29 cellular contexts compared by ENCODE assay signal in the genomic region with DNA sequence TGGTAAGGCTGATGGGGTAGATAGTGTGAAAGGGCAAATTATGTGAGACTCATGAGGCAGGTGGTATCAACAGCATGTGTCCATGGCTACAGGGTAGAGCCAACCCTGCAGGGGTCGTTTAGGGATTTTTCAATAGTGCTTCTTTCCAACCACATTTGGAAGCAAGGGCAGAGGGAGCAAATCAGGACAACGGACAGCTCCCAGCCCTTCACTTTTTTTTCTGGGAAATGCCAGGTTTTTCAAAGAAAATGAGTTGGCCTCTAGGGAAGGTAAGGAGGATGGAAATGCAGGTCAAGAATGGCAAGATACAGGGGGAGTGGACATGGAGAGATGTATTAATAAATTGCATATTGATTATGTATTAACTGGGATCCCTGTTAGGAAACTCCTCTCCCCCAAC. TPM values are rescaled to one million over a fixed set of nuclear protein-coding genes. Genes with fewer than 3 reads are reported as not detected.
DNase-seq lines count a peak whose midpoint lies in the region; ATAC-seq and TF ChIP-seq lines count a peak whose summit lies in the region.
"Had no signal": no experiment of that assay in that cellular context is flagged by ENCODE, and none has a peak within 500 bp of the region (broad histone marks: within the 10 kb centered on the region; RNA-seq: fewer than 3 reads in every experiment).

No MANE protein-coding gene starts in this region.

- H3K36me3 ChIP-seq in A673 (ENCODE audit: insufficient read depth, low read length, poor library complexity, severe bottlenecking) (no peaks in the 10 kb centered on the region), HCT116 (ENCODE audit: control insufficient read depth in 1 of 2, insufficient read depth in 2 of 2, low read length in 2 of 2) (no peaks in the 10 kb centered on the region), adipocyte (ENCODE audit: control insufficient read depth, insufficient read depth, low read length, severe bottlenecking) (no peaks in the 10 kb centered on the region), BE2C (no peaks in the 10 kb centered on the region)
- H3K36me3 ChIP-seq: gastrocnemius medialis, thoracic aorta had no signal

- H3K9ac ChIP-seq in HCT116 (ENCODE audit: low read length) (no peak overlapping the region), adipocyte (ENCODE audit: low read length) (no peak overlapping the region)

- RAD21 ChIA-PET in HCT116 (lab: Charles Lee; ENCODE audit: low non-redundant PET in 1 of 2, low total read pairs in 2 of 2, uncharacterized antibody in 2 of 2, unreplicated experiment in 2 of 2), result no interaction called here

- TF ChIP-seq CTCF in A673 (conservative IDR thresholded peaks at IDR 0.05; ENCODE audit: low read depth, low read length) (no peak), HCT116 (IDR thresholded peaks at IDR 0.05 in 2 of 3, conservative IDR thresholded peaks at IDR 0.05 in 1 of 3; ENCODE audit: borderline replicate concordance in 1 of 3, insufficient read depth in 1 of 3, low read depth in 2 of 3, low read length in 2 of 3) (no peak), BE2C (IDR thresholded peaks at IDR 0.05; ENCODE audit: low read depth, low read length) (no peak)

- ATAC-seq in HCT116, result no peak
- ATAC-seq in HG02678 (IDR thresholded peaks at IDR 0.05; ENCODE audit: unreplicated experiment), result no peak
- ATAC-seq in HG03139 (IDR thresholded peaks at IDR 0.05; ENCODE audit: unreplicated experiment), result no peak
- ATAC-seq: gastrocnemius medialis, left cardiac atrium, natural killer cell, PC-3, psoas muscle had no signal

- H3K27me3 ChIP-seq in A673 (replicated peaks; ENCODE audit: insufficient read depth, low read depth, low read length, poor library complexity) (no peaks in the 10 kb centered on the region), HCT116 (ENCODE audit: insufficient read depth, low read length) (peaks cover 34% of the 10 kb centered on the region), adipocyte (replicated peaks; ENCODE audit: control insufficient read depth, insufficient read depth, low read length) (no peaks in the 10 kb centered on the region), BE2C (no peaks in the 10 kb centered on the region; the same call in 1 of the 2 replicates)
- H3K27me3 ChIP-seq: gastrocnemius medialis had no signal

- no peak for TF ChIP-seq POLR2A in HCT116 (IDR thresholded peaks at IDR 0.05; ENCODE audit: borderline replicate concordance, extremely low read depth, insufficient read depth, insufficient read length)

- POLR2A ChIA-PET in A673 (lab: Charles Lee; ENCODE audit: low non-redundant PET) (no interaction called here), HCT116 (lab: Charles Lee) (no interaction called here)

- no peak overlapping the region for H3K27ac ChIP-seq in A673 (ENCODE audit: low read depth, low read length, poor library complexity, severe bottlenecking)
- no peak overlapping the region for H3K27ac ChIP-seq in HCT116 (ENCODE audit: low read depth, low read length)
- H3K27ac ChIP-seq: gastrocnemius medialis, psoas muscle, skin epidermis, thoracic aorta had no signal

- H3K9me2 ChIP-seq in HCT116 (ENCODE audit: insufficient read depth), result no peaks in the 10 kb centered on the region

- H3K79me2 ChIP-seq in HCT116 (ENCODE audit: insufficient read depth, low read length), result no peaks in the 10 kb centered on the region

- no peak overlapping the region for H3K4me3 ChIP-seq in A673 (ENCODE audit: low read depth, low read length, poor library complexity, severe bottlenecking)
- no peak overlapping the region for H3K4me3 ChIP-seq in HCT116 (replicated peaks in 1 of 2; ENCODE audit: low read depth in 1 of 2, low read length in 2 of 2)
- H3K4me3 ChIP-seq in adipocyte (ENCODE audit: low read length), result no peak overlapping the region
- H3K4me3 ChIP-seq in BE2C (ENCODE audit: low read depth, low read length), result no peak overlapping the region
- H3K4me3 ChIP-seq: gastrocnemius medialis, psoas muscle, skin epidermis, thoracic aorta had no signal

- H3K4me2 ChIP-seq in HCT116 (ENCODE audit: low read length), result no peak overlapping the region

- H2AFZ ChIP-seq in HCT116 (ENCODE audit: low read depth, low read length, poor library complexity, severe bottlenecking), result no peak overlapping the region

- no peak for TF ChIP-seq RAD21 in HCT116 (IDR thresholded peaks at IDR 0.05; ENCODE audit: low read depth)

- peak; percentile 5 for DNase-seq in A673 (ENCODE audit: low spot score)
- no peak for DNase-seq in HCT116 (ENCODE audit: low read depth, low spot score)
- peak; percentile 9 for DNase-seq in adipocyte (ENCODE audit: low read depth)
- DNase-seq in iPS-NIHi11 (ENCODE audit: low spot score), result peak; percentile 37
- no peak for DNase-seq in ecto neural progenitor cell (ENCODE audit: low spot score)
- no peak for DNase-seq in BE2C
- DNase-seq: activated CD4-positive, alpha-beta T cell treated with anti-CD3 and anti-CD28 coated beads, Interleukin-2, amount 50 U/mL, for 4 hours; activated gamma-delta T cell treated with Interleukin-2 at 50 U/mL for 16 hours; activated T-cell treated with anti-CD3 and anti-CD28 coated beads for 4 hours; amniotic stem cell; caudate nucleus; gastrocnemius medialis; H9; left cardiac atrium; natural killer cell; NCI-H1694 treated with DMSO at 0.1 percent for 48 hours; PC-3; psoas muscle; stimulated activated CD4-positive, alpha-beta T cell treated with anti-CD3 and anti-CD28 coated beads, Interleukin-2, amount 100 ng/mL, for 24 hours; stimulated activated naive CD4-positive, alpha-beta T cell had no signal

- BruUV-seq in A673 (replicated peaks; lab: Mats Ljungman, UMichigan) (no TSS peak), HCT116 (replicated peaks; lab: Mats Ljungman, UMichigan) (no TSS peak)

- H3K9me3 ChIP-seq in A673 (ENCODE audit: low read depth, low read length, poor library complexity, severe bottlenecking) (no peaks in the 10 kb centered on the region), HCT116 (ENCODE audit: control insufficient read depth in 1 of 2, insufficient read depth in 1 of 2, low read depth in 1 of 2, low read length in 2 of 2) (no peaks in the 10 kb centered on the region), adipocyte (ENCODE audit: control insufficient read depth, low read length) (no peaks in the 10 kb centered on the region), BE2C (no peaks in the 10 kb centered on the region)
- H3K9me3 ChIP-seq: gastrocnemius medialis, psoas muscle, thoracic aorta had no signal

- H4K20me1 ChIP-seq in HCT116 (ENCODE audit: insufficient read depth), result no peaks in the 10 kb centered on the region

- intact Hi-C loops in A673 (cut with micrococcal nuclease; ENCODE audit: unreplicated experiment) (no loop called here), HCT116 (cut with micrococcal nuclease) (no loop called here)

- CTCF ChIA-PET in A673 (lab: Charles Lee), result no interaction called here
- CTCF ChIA-PET in HCT116 (lab: Charles Lee), result no interaction called here

- H3K4me1 ChIP-seq in A673 (ENCODE audit: insufficient read depth, low read length, poor library complexity, severe bottlenecking), result no peaks in the 10 kb centered on the region
- H3K4me1 ChIP-seq in HCT116 (ENCODE audit: control insufficient read depth in 1 of 2, insufficient read depth in 2 of 2, low read length in 2 of 2), result no peaks in the 10 kb centered on the region
- no peaks in the 10 kb centered on the region for H3K4me1 ChIP-seq in adipocyte (ENCODE audit: control insufficient read depth, insufficient read depth, low read length)
- no peaks in the 10 kb centered on the region for H3K4me1 ChIP-seq in BE2C
- H3K4me1 ChIP-seq: gastrocnemius medialis, psoas muscle had no signal

TF ChIP-seq in HCT116, 20 proteins besides CTCF, POLR2A, EP300 and RAD21:
- TF ChIP-seq, protein P1, sequence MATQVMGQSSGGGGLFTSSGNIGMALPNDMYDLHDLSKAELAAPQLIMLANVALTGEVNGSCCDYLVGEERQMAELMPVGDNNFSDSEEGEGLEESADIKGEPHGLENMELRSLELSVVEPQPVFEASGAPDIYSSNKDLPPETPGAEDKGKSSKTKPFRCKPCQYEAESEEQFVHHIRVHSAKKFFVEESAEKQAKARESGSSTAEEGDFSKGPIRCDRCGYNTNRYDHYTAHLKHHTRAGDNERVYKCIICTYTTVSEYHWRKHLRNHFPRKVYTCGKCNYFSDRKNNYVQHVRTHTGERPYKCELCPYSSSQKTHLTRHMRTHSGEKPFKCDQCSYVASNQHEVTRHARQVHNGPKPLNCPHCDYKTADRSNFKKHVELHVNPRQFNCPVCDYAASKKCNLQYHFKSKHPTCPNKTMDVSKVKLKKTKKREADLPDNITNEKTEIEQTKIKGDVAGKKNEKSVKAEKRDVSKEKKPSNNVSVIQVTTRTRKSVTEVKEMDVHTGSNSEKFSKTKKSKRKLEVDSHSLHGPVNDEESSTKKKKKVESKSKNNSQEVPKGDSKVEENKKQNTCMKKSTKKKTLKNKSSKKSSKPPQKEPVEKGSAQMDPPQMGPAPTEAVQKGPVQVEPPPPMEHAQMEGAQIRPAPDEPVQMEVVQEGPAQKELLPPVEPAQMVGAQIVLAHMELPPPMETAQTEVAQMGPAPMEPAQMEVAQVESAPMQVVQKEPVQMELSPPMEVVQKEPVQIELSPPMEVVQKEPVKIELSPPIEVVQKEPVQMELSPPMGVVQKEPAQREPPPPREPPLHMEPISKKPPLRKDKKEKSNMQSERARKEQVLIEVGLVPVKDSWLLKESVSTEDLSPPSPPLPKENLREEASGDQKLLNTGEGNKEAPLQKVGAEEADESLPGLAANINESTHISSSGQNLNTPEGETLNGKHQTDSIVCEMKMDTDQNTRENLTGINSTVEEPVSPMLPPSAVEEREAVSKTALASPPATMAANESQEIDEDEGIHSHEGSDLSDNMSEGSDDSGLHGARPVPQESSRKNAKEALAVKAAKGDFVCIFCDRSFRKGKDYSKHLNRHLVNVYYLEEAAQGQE (IDR thresholded peaks at IDR 0.05; ENCODE audit: low read depth), result peak; percentile 60
- TF ChIP-seq TCF7L2 (IDR thresholded peaks at IDR 0.05; ENCODE audit: borderline replicate concordance, extremely low read depth, insufficient read depth, insufficient read length), result no peak
TF ChIP-seq in HCT116: peak in this region for 1.

RNA-seq across cellular contexts. Expression of gene CMA1, which starts 4.9 kb away (rescaled TPM):
- total RNA-seq in A673 (2021) (not detected in 2 replicates), HCT116 (2021; ENCODE audit: unreplicated experiment) (not detected)
- polyA plus RNA-seq in HCT116 (2012), result not detected in 2 replicates
- polyA plus RNA-seq in BE2C (2012; ENCODE audit: insufficient read depth, insufficient read length, low read depth), result not detected
- total RNA-seq: dermis microvascular lymphatic vessel endothelial cell; epithelial cell of proximal tubule; H9; PC-3; T-helper 1 cell treated with Interleukin-12 subunit alpha and Interleukin-12 subunit beta and Interleukin-4 antibody, amounts not matched to agents 30 ng/mL and 1 ng/mL, for 36 hours; thoracic aorta had no signal
- polyA plus RNA-seq: AG04450, CD14-positive monocyte had no signal

Comparison
In these comparisons a context has a peak if more than half of its experiments do, and no peak if none do; other contexts are left out.
1. DNase-seq: peak in A673 (single experiment), adipocyte (single experiment) and iPS-NIHi11 (single experiment); none in HCT116 (single experiment), ecto neural progenitor cell (single experiment) and BE2C (single experiment).